1 cellular context compared by ENCODE assay signal in genomic region chr12:66169221-66170170, GRCh38.
A peak's percentile ranks its signal among the peaks of the same experiment; 100 is the strongest.
TF ChIP-seq lines count a peak whose summit lies in the region.

A gene with protein sequence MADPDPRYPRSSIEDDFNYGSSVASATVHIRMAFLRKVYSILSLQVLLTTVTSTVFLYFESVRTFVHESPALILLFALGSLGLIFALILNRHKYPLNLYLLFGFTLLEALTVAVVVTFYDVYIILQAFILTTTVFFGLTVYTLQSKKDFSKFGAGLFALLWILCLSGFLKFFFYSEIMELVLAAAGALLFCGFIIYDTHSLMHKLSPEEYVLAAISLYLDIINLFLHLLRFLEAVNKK (minus strand): TSS chr12:66169996. CDS start chr12:66169951, 45 bp downstream.

TF ChIP-seq in K562, 482 proteins besides CTCF, POLR2A, EP300 and RAD21 (continued from another document):
- no peak for TF ChIP-seq ZBTB49 (CRISPR knock-in tag; IDR thresholded peaks at IDR 0.05; ENCODE audit: borderline replicate concordance)
- no peak for TF ChIP-seq DLX4 (CRISPR knock-in tag; IDR thresholded peaks at IDR 0.05)
- TF ChIP-seq ZNF143 (CRISPR knock-in tag; IDR thresholded peaks at IDR 0.05): peak; percentile 64; the same call in 1 of the 2 replicates
- TF ChIP-seq ZNF133 (CRISPR knock-in tag; IDR thresholded peaks at IDR 0.05): no peak
- peak; percentile 50; the same call in 1 of the 2 replicates for TF ChIP-seq SAFB (IDR thresholded peaks at IDR 0.05; ENCODE audit: borderline replicate concordance, low read depth, low read length)
- no peak for TF ChIP-seq SMAD2 (IDR thresholded peaks at IDR 0.05; ENCODE audit: low read depth, low read length)
- TF ChIP-seq PHTF2 (CRISPR knock-in tag; IDR thresholded peaks at IDR 0.05): no peak
- peak; percentile 95 for TF ChIP-seq PHF20 (IDR thresholded peaks at IDR 0.05; ENCODE audit: partially characterized antibody)
- TF ChIP-seq NFE2 (IDR thresholded peaks at IDR 0.05; ENCODE audit: low read depth): 0 out of 2 replicates have a peak, but pooled peaks have one; percentile 8
- peak; percentile 80; the same call in 1 of the 2 replicates for TF ChIP-seq ZBTB1 (CRISPR knock-in tag; IDR thresholded peaks at IDR 0.05; ENCODE audit: borderline replicate concordance, low read depth)
- TF ChIP-seq, protein P1, sequence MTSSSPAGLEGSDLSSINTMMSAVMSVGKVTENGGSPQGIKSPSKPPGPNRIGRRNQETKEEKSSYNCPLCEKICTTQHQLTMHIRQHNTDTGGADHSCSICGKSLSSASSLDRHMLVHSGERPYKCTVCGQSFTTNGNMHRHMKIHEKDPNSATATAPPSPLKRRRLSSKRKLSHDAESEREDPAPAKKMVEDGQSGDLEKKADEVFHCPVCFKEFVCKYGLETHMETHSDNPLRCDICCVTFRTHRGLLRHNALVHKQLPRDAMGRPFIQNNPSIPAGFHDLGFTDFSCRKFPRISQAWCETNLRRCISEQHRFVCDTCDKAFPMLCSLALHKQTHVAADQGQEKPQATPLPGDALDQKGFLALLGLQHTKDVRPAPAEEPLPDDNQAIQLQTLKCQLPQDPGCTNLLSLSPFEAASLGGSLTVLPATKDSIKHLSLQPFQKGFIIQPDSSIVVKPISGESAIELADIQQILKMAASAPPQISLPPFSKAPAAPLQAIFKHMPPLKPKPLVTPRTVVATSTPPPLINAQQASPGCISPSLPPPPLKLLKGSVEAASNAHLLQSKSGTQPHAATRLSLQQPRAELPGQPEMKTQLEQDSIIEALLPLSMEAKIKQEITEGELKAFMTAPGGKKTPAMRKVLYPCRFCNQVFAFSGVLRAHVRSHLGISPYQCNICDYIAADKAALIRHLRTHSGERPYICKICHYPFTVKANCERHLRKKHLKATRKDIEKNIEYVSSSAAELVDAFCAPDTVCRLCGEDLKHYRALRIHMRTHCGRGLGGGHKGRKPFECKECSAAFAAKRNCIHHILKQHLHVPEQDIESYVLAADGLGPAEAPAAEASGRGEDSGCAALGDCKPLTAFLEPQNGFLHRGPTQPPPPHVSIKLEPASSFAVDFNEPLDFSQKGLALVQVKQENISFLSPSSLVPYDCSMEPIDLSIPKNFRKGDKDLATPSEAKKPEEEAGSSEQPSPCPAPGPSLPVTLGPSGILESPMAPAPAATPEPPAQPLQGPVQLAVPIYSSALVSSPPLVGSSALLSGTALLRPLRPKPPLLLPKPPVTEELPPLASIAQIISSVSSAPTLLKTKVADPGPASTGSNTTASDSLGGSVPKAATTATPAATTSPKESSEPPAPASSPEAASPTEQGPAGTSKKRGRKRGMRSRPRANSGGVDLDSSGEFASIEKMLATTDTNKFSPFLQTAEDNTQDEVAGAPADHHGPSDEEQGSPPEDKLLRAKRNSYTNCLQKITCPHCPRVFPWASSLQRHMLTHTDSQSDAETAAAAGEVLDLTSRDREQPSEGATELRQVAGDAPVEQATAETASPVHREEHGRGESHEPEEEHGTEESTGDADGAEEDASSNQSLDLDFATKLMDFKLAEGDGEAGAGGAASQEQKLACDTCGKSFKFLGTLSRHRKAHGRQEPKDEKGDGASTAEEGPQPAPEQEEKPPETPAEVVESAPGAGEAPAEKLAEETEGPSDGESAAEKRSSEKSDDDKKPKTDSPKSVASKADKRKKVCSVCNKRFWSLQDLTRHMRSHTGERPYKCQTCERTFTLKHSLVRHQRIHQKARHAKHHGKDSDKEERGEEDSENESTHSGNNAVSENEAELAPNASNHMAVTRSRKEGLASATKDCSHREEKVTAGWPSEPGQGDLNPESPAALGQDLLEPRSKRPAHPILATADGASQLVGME (CRISPR knock-in tag; IDR thresholded peaks at IDR 0.05): peak; percentile 86; the same call in 1 of the 2 replicates
- peak; percentile 91 for TF ChIP-seq GABPB1 (CRISPR knock-in tag; IDR thresholded peaks at IDR 0.05)
- peak; percentile 71 for TF ChIP-seq FIP1L1 (IDR thresholded peaks at IDR 0.05; ENCODE audit: low read depth, low read length, poor library complexity, severe bottlenecking)
- peak; percentile 22; the same call in 1 of the 2 replicates for TF ChIP-seq TCF7 (IDR thresholded peaks at IDR 0.05; ENCODE audit: borderline replicate concordance)
- peak; percentile 89 for TF ChIP-seq FOXK2 (conservative IDR thresholded peaks at IDR 0.05 in 1 of 2, IDR thresholded peaks at IDR 0.05 in 1 of 2; ENCODE audit: low read depth in 2 of 2)
- peak; percentile 11 for TF ChIP-seq HDAC3 (IDR thresholded peaks at IDR 0.05; ENCODE audit: borderline replicate concordance, partially characterized antibody)
- 0 out of 2 replicates have a peak, but pooled peaks have one; percentile 65 for TF ChIP-seq FOXP1 (CRISPR knock-in tag; IDR thresholded peaks at IDR 0.05)
- TF ChIP-seq, protein P2, sequence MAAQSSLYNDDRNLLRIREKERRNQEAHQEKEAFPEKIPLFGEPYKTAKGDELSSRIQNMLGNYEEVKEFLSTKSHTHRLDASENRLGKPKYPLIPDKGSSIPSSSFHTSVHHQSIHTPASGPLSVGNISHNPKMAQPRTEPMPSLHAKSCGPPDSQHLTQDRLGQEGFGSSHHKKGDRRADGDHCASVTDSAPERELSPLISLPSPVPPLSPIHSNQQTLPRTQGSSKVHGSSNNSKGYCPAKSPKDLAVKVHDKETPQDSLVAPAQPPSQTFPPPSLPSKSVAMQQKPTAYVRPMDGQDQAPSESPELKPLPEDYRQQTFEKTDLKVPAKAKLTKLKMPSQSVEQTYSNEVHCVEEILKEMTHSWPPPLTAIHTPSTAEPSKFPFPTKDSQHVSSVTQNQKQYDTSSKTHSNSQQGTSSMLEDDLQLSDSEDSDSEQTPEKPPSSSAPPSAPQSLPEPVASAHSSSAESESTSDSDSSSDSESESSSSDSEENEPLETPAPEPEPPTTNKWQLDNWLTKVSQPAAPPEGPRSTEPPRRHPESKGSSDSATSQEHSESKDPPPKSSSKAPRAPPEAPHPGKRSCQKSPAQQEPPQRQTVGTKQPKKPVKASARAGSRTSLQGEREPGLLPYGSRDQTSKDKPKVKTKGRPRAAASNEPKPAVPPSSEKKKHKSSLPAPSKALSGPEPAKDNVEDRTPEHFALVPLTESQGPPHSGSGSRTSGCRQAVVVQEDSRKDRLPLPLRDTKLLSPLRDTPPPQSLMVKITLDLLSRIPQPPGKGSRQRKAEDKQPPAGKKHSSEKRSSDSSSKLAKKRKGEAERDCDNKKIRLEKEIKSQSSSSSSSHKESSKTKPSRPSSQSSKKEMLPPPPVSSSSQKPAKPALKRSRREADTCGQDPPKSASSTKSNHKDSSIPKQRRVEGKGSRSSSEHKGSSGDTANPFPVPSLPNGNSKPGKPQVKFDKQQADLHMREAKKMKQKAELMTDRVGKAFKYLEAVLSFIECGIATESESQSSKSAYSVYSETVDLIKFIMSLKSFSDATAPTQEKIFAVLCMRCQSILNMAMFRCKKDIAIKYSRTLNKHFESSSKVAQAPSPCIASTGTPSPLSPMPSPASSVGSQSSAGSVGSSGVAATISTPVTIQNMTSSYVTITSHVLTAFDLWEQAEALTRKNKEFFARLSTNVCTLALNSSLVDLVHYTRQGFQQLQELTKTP (IDR thresholded peaks at IDR 0.05; ENCODE audit: low read depth in 1 of 2, partially characterized antibody in 2 of 2): peak in 1 of 2 experiments; percentile 67
- peak; percentile 74; the same call in 1 of the 2 replicates for TF ChIP-seq KLF1 (tag; IDR thresholded peaks at IDR 0.05)
- TF ChIP-seq, protein P3, sequence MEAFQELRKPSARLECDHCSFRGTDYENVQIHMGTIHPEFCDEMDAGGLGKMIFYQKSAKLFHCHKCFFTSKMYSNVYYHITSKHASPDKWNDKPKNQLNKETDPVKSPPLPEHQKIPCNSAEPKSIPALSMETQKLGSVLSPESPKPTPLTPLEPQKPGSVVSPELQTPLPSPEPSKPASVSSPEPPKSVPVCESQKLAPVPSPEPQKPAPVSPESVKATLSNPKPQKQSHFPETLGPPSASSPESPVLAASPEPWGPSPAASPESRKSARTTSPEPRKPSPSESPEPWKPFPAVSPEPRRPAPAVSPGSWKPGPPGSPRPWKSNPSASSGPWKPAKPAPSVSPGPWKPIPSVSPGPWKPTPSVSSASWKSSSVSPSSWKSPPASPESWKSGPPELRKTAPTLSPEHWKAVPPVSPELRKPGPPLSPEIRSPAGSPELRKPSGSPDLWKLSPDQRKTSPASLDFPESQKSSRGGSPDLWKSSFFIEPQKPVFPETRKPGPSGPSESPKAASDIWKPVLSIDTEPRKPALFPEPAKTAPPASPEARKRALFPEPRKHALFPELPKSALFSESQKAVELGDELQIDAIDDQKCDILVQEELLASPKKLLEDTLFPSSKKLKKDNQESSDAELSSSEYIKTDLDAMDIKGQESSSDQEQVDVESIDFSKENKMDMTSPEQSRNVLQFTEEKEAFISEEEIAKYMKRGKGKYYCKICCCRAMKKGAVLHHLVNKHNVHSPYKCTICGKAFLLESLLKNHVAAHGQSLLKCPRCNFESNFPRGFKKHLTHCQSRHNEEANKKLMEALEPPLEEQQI (IDR thresholded peaks at IDR 0.05): 0 out of 2 replicates have a peak, but pooled peaks have one; percentile 13
- peak; percentile 25 for TF ChIP-seq GATAD2B (IDR thresholded peaks at IDR 0.05; ENCODE audit: borderline replicate concordance)
- TF ChIP-seq, protein P4, sequence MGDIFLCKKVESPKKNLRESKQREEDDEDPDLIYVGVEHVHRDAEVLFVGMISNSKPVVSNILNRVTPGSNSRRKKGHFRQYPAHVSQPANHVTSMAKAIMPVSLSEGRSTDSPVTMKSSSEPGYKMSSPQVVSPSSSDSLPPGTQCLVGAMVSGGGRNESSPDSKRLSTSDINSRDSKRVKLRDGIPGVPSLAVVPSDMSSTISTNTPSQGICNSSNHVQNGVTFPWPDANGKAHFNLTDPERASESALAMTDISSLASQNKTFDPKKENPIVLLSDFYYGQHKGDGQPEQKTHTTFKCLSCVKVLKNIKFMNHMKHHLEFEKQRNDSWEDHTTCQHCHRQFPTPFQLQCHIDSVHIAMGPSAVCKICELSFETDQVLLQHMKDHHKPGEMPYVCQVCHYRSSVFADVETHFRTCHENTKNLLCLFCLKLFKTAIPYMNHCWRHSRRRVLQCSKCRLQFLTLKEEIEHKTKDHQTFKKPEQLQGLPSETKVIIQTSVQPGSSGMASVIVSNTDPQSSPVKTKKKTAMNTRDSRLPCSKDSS (IDR thresholded peaks at IDR 0.05; ENCODE audit: low read depth, partially characterized antibody): no peak
- no peak for TF ChIP-seq YBX1 (IDR thresholded peaks at IDR 0.05)
- TF ChIP-seq DACH1 (IDR thresholded peaks at IDR 0.05; ENCODE audit: partially characterized antibody): no peak
- TF ChIP-seq ZNF785 (CRISPR knock-in tag; IDR thresholded peaks at IDR 0.05): no peak
- TF ChIP-seq TRIM28 (IDR thresholded peaks at IDR 0.05): peak; percentile 55
- TF ChIP-seq NFRKB (IDR thresholded peaks at IDR 0.05; ENCODE audit: low read depth): peak; percentile 99
